8 cellular contexts compared by ENCODE assay signal in genomic region chr17:28950752-28951427, GRCh38. TPM values are rescaled to one million over a fixed set of nuclear protein-coding genes. Genes with fewer than 3 reads are reported as not detected.
A peak's percentile ranks its signal among the peaks of the same experiment; 100 is the strongest.
DNase-seq lines count a peak whose midpoint lies in the region; ATAC-seq and TF ChIP-seq lines count a peak whose summit lies in the region.

No MANE protein-coding gene starts in this region.

- peak overlapping the region; percentile 82 for H3K18ac ChIP-seq in trophoblast cell (ENCODE audit: low read length)

- peak overlapping the region; percentile 88 for H4K8ac ChIP-seq in trophoblast cell (ENCODE audit: low read depth, low read length)

- H3K79me1 ChIP-seq in trophoblast cell (ENCODE audit: low read length) = peaks cover 21% of the 10 kb centered on the region

- H3K27ac ChIP-seq in OCI-LY7 (ENCODE audit: low read depth, low read length, poor library complexity, severe bottlenecking) = peak overlapping the region; percentile 81
- peak overlapping the region; percentile 74 for H3K27ac ChIP-seq in trophoblast cell (ENCODE audit: low read depth, low read length)

- H3K4me3 ChIP-seq in OCI-LY7 (ENCODE audit: low read depth, low read length, poor library complexity, severe bottlenecking) = peak overlapping the region; percentile 80
- H3K4me3 ChIP-seq in trophoblast cell (ENCODE audit: low read depth, low read length) = peak overlapping the region; percentile 93

- H3K14ac ChIP-seq in trophoblast cell (ENCODE audit: low read length) = peak overlapping the region; percentile 92

- no peak for DNase-seq in OCI-LY7 (ENCODE audit: low spot score)
- DNase-seq in trophoblast cell = no peak
- DNase-seq in SW480 (ENCODE audit: low spot score) = no peak
- no peak for DNase-seq in central memory CD4-positive, alpha-beta T cell

- H2AFZ ChIP-seq in OCI-LY7 (ENCODE audit: low read length) = no peak overlapping the region
- peak overlapping the region; percentile 59 for H2AFZ ChIP-seq in trophoblast cell (ENCODE audit: insufficient read depth, low read length, poor library complexity)

- intact Hi-C loops in OCI-LY7 (cut with micrococcal nuclease; ENCODE audit: unreplicated experiment) = loop anchor here (2.0 kb wide), 1 partner anchor 48 kb away; the partner anchor contains the start of gene DHRS13

- ATAC-seq in GM21381 (IDR thresholded peaks at IDR 0.05; ENCODE audit: unreplicated experiment) = peak; percentile 0
- peak; percentile 5 for ATAC-seq in esophagus mucosa
- no peak for ATAC-seq in HG03442 (IDR thresholded peaks at IDR 0.05; ENCODE audit: unreplicated experiment)
- no peak for ATAC-seq in HG02870 (IDR thresholded peaks at IDR 0.05; ENCODE audit: unreplicated experiment)

- H3K9me3 ChIP-seq in OCI-LY7 (ENCODE audit: low read length) (no peaks in the 10 kb centered on the region), trophoblast cell (ENCODE audit: insufficient read depth, low read depth, low read length) (no peaks in the 10 kb centered on the region)

- peak overlapping the region; percentile 85 for H2BK5ac ChIP-seq in trophoblast cell (ENCODE audit: low read depth, low read length, poor library complexity)

- peak overlapping the region; percentile 91 for H4K91ac ChIP-seq in trophoblast cell (ENCODE audit: low read depth, low read length)

- H3K36me3 ChIP-seq in OCI-LY7 (ENCODE audit: insufficient read depth, low read length) = peaks cover 41% of the 10 kb centered on the region
- H3K36me3 ChIP-seq in trophoblast cell (ENCODE audit: control insufficient read depth in 1 of 2, insufficient read depth in 2 of 2, low read length in 2 of 2) = no peaks in the 10 kb centered on the region

- POLR2A ChIA-PET in OCI-LY7 (lab: Charles Lee) = interaction anchor here (0.6 to 1.6 kb wide), 6 partner anchors 30 to 231 kb away, joined by 3 to 8 read pairs (median 3); partner anchors contain the start of gene RPL23A

- no peak overlapping the region for H2BK12ac ChIP-seq in trophoblast cell (ENCODE audit: low read length)

- H3K4me1 ChIP-seq in OCI-LY7 (ENCODE audit: insufficient read depth, low read length, poor library complexity, severe bottlenecking) (peaks cover 24% of the 10 kb centered on the region), trophoblast cell (ENCODE audit: control insufficient read depth in 1 of 2, insufficient read depth in 2 of 2, low read length in 2 of 2) (peaks cover 3 to 6% of the 10 kb centered on the region in 2 experiments)

- H4K12ac ChIP-seq in trophoblast cell (ENCODE audit: low read depth, low read length) = peak overlapping the region; percentile 65

- peak overlapping the region; percentile 84 for H3K4me2 ChIP-seq in OCI-LY7 (ENCODE audit: low read length)
- H3K4me2 ChIP-seq in trophoblast cell (ENCODE audit: low read length) = peak overlapping the region; percentile 98

- H2BK120ac ChIP-seq in trophoblast cell (ENCODE audit: insufficient read depth, low read length, poor library complexity) = peak overlapping the region; percentile 90

- no TSS peak for BruUV-seq in OCI-LY7 (replicated peaks; lab: Mats Ljungman, UMichigan)

- WGBS in trophoblast cell (ENCODE audit: extremely low coverage, insufficient coverage, insufficient read length) = no CpG with 5 or more reads among the region's 51 CpGs

- H3K23ac ChIP-seq in trophoblast cell (ENCODE audit: low read length) = no peak overlapping the region

- peak overlapping the region; percentile 90 for H3K4ac ChIP-seq in trophoblast cell (ENCODE audit: low read depth, low read length)

- no peak for TF ChIP-seq CTCF in OCI-LY7 (conservative IDR thresholded peaks at IDR 0.05; ENCODE audit: low read length)

- H3K27me3 ChIP-seq in trophoblast cell (ENCODE audit: insufficient read depth, low read length) = no peaks in the 10 kb centered on the region

- CTCF ChIA-PET in OCI-LY7 (lab: Charles Lee; ENCODE audit: unreplicated experiment) = no interaction called here

- peaks cover 6% of the 10 kb centered on the region for H4K20me1 ChIP-seq in OCI-LY7 (ENCODE audit: insufficient read depth, low read length)

- no peaks in the 10 kb centered on the region for H3K9me2 ChIP-seq in OCI-LY7 (ENCODE audit: insufficient read depth, low read length)

- peak overlapping the region; percentile 88 for H3K9ac ChIP-seq in trophoblast cell (ENCODE audit: low read length)

- H3K79me2 ChIP-seq in OCI-LY7 (ENCODE audit: insufficient read depth, low read depth, low read length) (peaks cover 50% of the 10 kb centered on the region), trophoblast cell (ENCODE audit: control insufficient read depth, insufficient read depth, low read length, poor library complexity) (peaks cover 20% of the 10 kb centered on the region)

- H2AK5ac ChIP-seq in trophoblast cell (ENCODE audit: low read length) = peak overlapping the region; percentile 94

RNA-seq across cellular contexts. Expression of gene PHF12, which starts 0.4 kb away (rescaled TPM):
- 40.6 and 43.2 TPM in 2 replicates for total RNA-seq in OCI-LY7 (2014; rRNA removed; shearing (Covaris generic))
- total RNA-seq in OCI-LY7 (2022) = 62.5 and 66.7 TPM in 2 replicates
- 14.2 TPM for total RNA-seq in esophagus mucosa
- 18.5 and 19.8 TPM in 2 replicates for polyA plus RNA-seq in trophoblast cell (2013)

RNA-seq across cellular contexts. Expression of gene DHRS13, which starts 48.0 kb away (rescaled TPM):
- total RNA-seq in OCI-LY7 (2014; rRNA removed; shearing (Covaris generic)) = 27.1 and 28.4 TPM in 2 replicates
- 27.2 and 29.2 TPM in 2 replicates for total RNA-seq in OCI-LY7 (2022)
- 10.0 TPM for total RNA-seq in esophagus mucosa
- polyA plus RNA-seq in trophoblast cell (2013) = 11.2 and 11.4 TPM in 2 replicates

RNA-seq across cellular contexts. Expression of gene FLOT2, which starts 53.4 kb away (rescaled TPM):
- total RNA-seq in OCI-LY7 (2014; rRNA removed; shearing (Covaris generic)) = 43.5 and 46.5 TPM in 2 replicates
- 110 and 122 TPM in 2 replicates for total RNA-seq in OCI-LY7 (2022)
- total RNA-seq in esophagus mucosa = 111 TPM
- 54.6 and 58.2 TPM in 2 replicates for polyA plus RNA-seq in trophoblast cell (2013)

RNA-seq across cellular contexts. Expression of gene SEZ6, which starts 54.9 kb away (rescaled TPM):
- not detected in 2 replicates for total RNA-seq in OCI-LY7 (2014; rRNA removed; shearing (Covaris generic))
- 0.53 TPM in 1 of 2 replicates, not detected in the other for total RNA-seq in OCI-LY7 (2022)
- not detected for total RNA-seq in esophagus mucosa
- 0.11 and 0.18 TPM in 2 replicates for polyA plus RNA-seq in trophoblast cell (2013)

Comparison
In these comparisons a context has a peak if more than half of its experiments do, and no peak if none do; other contexts are left out.
1. ATAC-seq: peak in GM21381 (single experiment) and esophagus mucosa (single experiment); none in HG03442 (single experiment) and HG02870 (single experiment).